ENCODE assay signal across 1 cellular context in genomic region chr1:53579221-53580008, GRCh38.
TF ChIP-seq lines count a peak whose summit lies in the region.

No MANE protein-coding gene starts in this region.

TF ChIP-seq in K562, 482 proteins besides CTCF, POLR2A, EP300 and RAD21 (continued from another document):
- TF ChIP-seq CHD4 (IDR thresholded peaks at IDR 0.05; ENCODE audit: insufficient read depth, insufficient replicate concordance, low read depth, low read length, poor library complexity, severe bottlenecking) (no peak), MYNN (IDR thresholded peaks at IDR 0.05) (peak; percentile 33; the same call in 1 of the 2 replicates), MYNN (CRISPR knock-in tag; IDR thresholded peaks at IDR 0.05) (no peak), MTA3 (IDR thresholded peaks at IDR 0.05; ENCODE audit: borderline replicate concordance) (no peak), U2AF2 (optimal IDR thresholded peaks at IDR 0.05; ENCODE audit: low read depth, low read length) (no peak), ARID1B (IDR thresholded peaks at IDR 0.05) (peak; percentile 80), HMGN3 (IDR thresholded peaks at IDR 0.05; ENCODE audit: borderline replicate concordance, extremely low read depth, insufficient read length, low read depth, low read length) (peak; percentile 44), NFIX (CRISPR knock-in tag; IDR thresholded peaks at IDR 0.05; ENCODE audit: low read depth) (no peak), TAL1 (IDR thresholded peaks at IDR 0.05) (peak; percentile 81), TEAD4 (IDR thresholded peaks at IDR 0.05; ENCODE audit: low read length) (peak; percentile 60; the same call in 1 of the 2 replicates), TEAD4 (CRISPR knock-in tag; IDR thresholded peaks at IDR 0.05; ENCODE audit: borderline replicate concordance) (no peak), MEIS2 (IDR thresholded peaks at IDR 0.05; ENCODE audit: partially characterized antibody) (peak; percentile 13), CBX2 (IDR thresholded peaks at IDR 0.05; ENCODE audit: insufficient read depth, low read length, poor library complexity, severe bottlenecking) (no peak), BCOR (IDR thresholded peaks at IDR 0.05) (no peak), ZEB2 (IDR thresholded peaks at IDR 0.05) (peak; percentile 57; the same call in 1 of the 2 replicates), CHD2 (IDR thresholded peaks at IDR 0.05; ENCODE audit: low read depth, low read length) (no peak), TCF3 (CRISPR knock-in tag; IDR thresholded peaks at IDR 0.05) (peak; percentile 86), RHOXF2B (CRISPR knock-in tag; conservative IDR thresholded peaks at IDR 0.05) (no peak), SLC30A9 (CRISPR knock-in tag; IDR thresholded peaks at IDR 0.05) (no peak), SMARCA4 (IDR thresholded peaks at IDR 0.05) (peak; percentile 31; the same call in 1 of the 2 replicates), DPF2 (IDR thresholded peaks at IDR 0.05) (peak; percentile 61), CBFA2T2 (conservative IDR thresholded peaks at IDR 0.05) (peak; percentile 64), CBFA2T3 (IDR thresholded peaks at IDR 0.05) (peak; percentile 81), SOX6 (IDR thresholded peaks at IDR 0.05) (peak; percentile 40; the same call in 1 of the 2 replicates), CTBP1 (IDR thresholded peaks at IDR 0.05; ENCODE audit: borderline replicate concordance) (peak; percentile 34; the same call in 1 of the 2 replicates)
